In the genomic region with DNA sequence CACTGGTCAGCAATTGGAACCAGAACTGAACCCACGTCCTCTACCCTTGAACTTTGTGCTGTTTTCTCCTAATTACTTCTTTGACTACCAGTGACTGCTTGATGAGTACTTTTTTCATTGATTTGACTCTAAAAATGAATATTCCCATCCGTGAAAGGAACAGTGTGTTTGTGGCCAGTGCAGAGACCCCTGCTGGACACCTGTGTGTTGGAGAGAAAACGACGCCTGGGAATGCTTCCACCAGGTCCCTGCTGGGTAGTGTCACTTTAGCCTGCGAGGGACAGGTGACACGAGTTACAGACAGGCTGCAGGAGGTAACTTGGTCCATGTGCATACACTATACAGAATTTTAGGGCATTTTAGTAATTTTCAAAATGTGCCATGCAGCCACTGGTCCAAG, we compare ENCODE assay signal across 11 cellular contexts. TPM values are rescaled to one million over a fixed set of nuclear protein-coding genes. Genes with fewer than 3 reads are reported as not detected.
DNase-seq lines count a peak whose midpoint lies in the region; ATAC-seq and TF ChIP-seq lines count a peak whose summit lies in the region.
"Had no signal": no experiment of that assay in that cellular context is flagged by ENCODE, and none has a peak within 500 bp of the region (broad histone marks: within the 10 kb centered on the region; RNA-seq: fewer than 3 reads in every experiment).

No MANE protein-coding gene starts in this region.

- POLR2A ChIA-PET in RWPE1 (lab: Yijun Ruan, JAX; ENCODE audit: low non-redundant PET): no interaction called here

- CTCF ChIA-PET in RWPE1 (lab: Yijun Ruan, JAX): no interaction called here

- H3K27me3 ChIP-seq in parathyroid adenoma (ENCODE audit: control insufficient read depth, insufficient read depth, low read length): no peaks in the 10 kb centered on the region
- no peaks in the 10 kb centered on the region for H3K27me3 ChIP-seq in vagina

- no peaks in the 10 kb centered on the region for H3K79me2 ChIP-seq in parathyroid adenoma

- TF ChIP-seq CTCF in GM12865 (IDR thresholded peaks at IDR 0.05; ENCODE audit: insufficient read depth, low read depth, low read length, missing control alignments): peak; percentile 1
- 0 out of 2 replicates have a peak, but pooled peaks have one; percentile 10 for TF ChIP-seq CTCF in RWPE1 (conservative IDR thresholded peaks at IDR 0.05; ENCODE audit: low read depth)
- peak; percentile 62 for TF ChIP-seq CTCF in epithelial cell of proximal tubule (conservative IDR thresholded peaks at IDR 0.05; ENCODE audit: low read depth, low read length)
- peak; percentile 46 for TF ChIP-seq CTCF in parathyroid adenoma (IDR thresholded peaks at IDR 0.05)
- TF ChIP-seq CTCF in vagina (IDR thresholded peaks at IDR 0.05): no peak

- no peak overlapping the region for H2AFZ ChIP-seq in parathyroid adenoma

- DNase-seq in GM12865 (ENCODE audit: low read depth) (no peak), RWPE1 (ENCODE audit: low spot score) (no peak), epithelial cell of proximal tubule (ENCODE audit: low read depth) (no peak), vagina (ENCODE audit: extremely low spot score in 2 of 2) (no peak), hippocampal formation (lab: John Stamatoyannopoulos, UW) (no peak), NCI-H2107 treated with DMSO at 0.1 percent for 48 hours (lab: John Stamatoyannopoulos, UW; ENCODE audit: unreplicated experiment) (no peak)
- DNase-seq: GF-D8, NCI-H226, SW 1271 had no signal

- H3K36me3 ChIP-seq in parathyroid adenoma (ENCODE audit: control insufficient read depth, insufficient read depth, low read length) (no peaks in the 10 kb centered on the region), vagina (no peaks in the 10 kb centered on the region)

- H3K4me3 ChIP-seq in GM12865 (ENCODE audit: low read depth, low read length): no peak overlapping the region
- no peak overlapping the region for H3K4me3 ChIP-seq in epithelial cell of proximal tubule (ENCODE audit: low read depth, low read length)
- H3K4me3 ChIP-seq in parathyroid adenoma (ENCODE audit: low read depth, low read length): no peak overlapping the region
- H3K4me3 ChIP-seq in vagina: no peak overlapping the region

- no peak for TF ChIP-seq POLR2A in vagina (IDR thresholded peaks at IDR 0.05)

- ATAC-seq in GM18498 (IDR thresholded peaks at IDR 0.05; ENCODE audit: unreplicated experiment): no peak

- H3K4me1 ChIP-seq in parathyroid adenoma (no peaks in the 10 kb centered on the region), vagina (no peaks in the 10 kb centered on the region)

- intact Hi-C loops in vagina (cut with DNase I): no loop called here

- no peak overlapping the region for H3K9ac ChIP-seq in parathyroid adenoma

- H3K9me3 ChIP-seq in parathyroid adenoma (ENCODE audit: control insufficient read depth, low read length): no peaks in the 10 kb centered on the region
- no peaks in the 10 kb centered on the region for H3K9me3 ChIP-seq in vagina

- H3K27ac ChIP-seq in RWPE1 (no peak overlapping the region), parathyroid adenoma (no peak overlapping the region), vagina (no peak overlapping the region)

- H3K4me2 ChIP-seq in parathyroid adenoma (ENCODE audit: low read length): no peak overlapping the region

RNA-seq across cellular contexts. Expression of a gene that starts 6.8 kb away (rescaled TPM):
- total RNA-seq in epithelial cell of proximal tubule (not detected in 2 replicates), vagina (not detected)

RNA-seq across cellular contexts. Expression of a gene that starts 43.7 kb away (rescaled TPM):
- total RNA-seq in epithelial cell of proximal tubule (8.2 and 13.4 TPM in 2 replicates), vagina (7.6 TPM)

Comparison
In these comparisons a context has a peak if more than half of its experiments do, and no peak if none do; other contexts are left out.
1. CTCF ChIP-seq: peak in GM12865 (single experiment), RWPE1 (single experiment), epithelial cell of proximal tubule (single experiment) and parathyroid adenoma (single experiment); none in vagina (0 of 3).